In the genomic region with DNA sequence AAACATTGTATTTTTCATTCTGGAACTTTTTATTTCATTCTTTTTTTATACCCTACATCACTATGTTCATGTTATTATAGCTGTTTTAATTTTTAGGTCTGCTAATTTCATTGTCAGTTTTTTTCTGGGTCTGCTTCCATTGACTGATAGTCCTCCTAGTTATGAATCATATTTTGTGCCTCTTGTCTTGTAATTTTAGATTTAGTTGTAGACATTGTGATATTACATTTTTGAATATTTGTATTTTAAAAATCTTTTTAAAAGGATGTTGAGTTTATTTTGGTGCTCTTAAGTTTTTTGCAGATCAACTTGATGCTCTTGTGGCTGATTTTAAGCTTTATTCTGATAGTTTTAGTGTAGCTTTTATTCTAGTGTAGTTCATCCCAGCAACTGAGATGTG, we compare ENCODE assay signal across 28 cellular contexts.
"Had no signal": no experiment of that assay in that cellular context is flagged by ENCODE, and none has a peak within 500 bp of the region (broad histone marks: within the 10 kb centered on the region; RNA-seq: fewer than 3 reads in every experiment).

No MANE protein-coding gene starts in this region.

- ATAC-seq: stimulated activated memory B cell treated with anti-CD40 and anti-IgM and Interleukin-4, amounts not matched to agents 10 μg/mL and 1 μg/mL and 100 μg/mL, for 72 hours; stimulated activated naive CD8-positive, alpha-beta T cell treated with anti-CD3 and anti-CD28 coated beads, Interleukin-15, amount 100 ng/mL, for 72 hours; stimulated activated naive CD8-positive, alpha-beta T cell treated with anti-CD3 and anti-CD28 coated beads, Interleukin-15, Interleukin-2, amounts not matched to agents 100 U/mL and 50 U/mL, for 24 hours; upper lobe of right lung had no signal

- H3K4me1 Mint-ChIP-seq: stimulated activated naive CD8-positive, alpha-beta T cell treated with anti-CD3 and anti-CD28 coated beads, Interleukin-15, amount 100 ng/mL, for 72 hours had no signal

- H3K27ac ChIP-seq: stomach, suprapubic skin, testis, thoracic aorta, thyroid gland, tibial artery, tibial nerve, transverse colon, upper lobe of left lung, upper lobe of right lung, uterus, vagina had no signal

- DNase-seq: stimulated activated CD4-positive, alpha-beta T cell treated with anti-CD3 and anti-CD28 coated beads, Interleukin-2, amount 100 ng/mL, for 48 hours; stimulated activated CD4-positive, alpha-beta T cell treated with anti-CD3 and anti-CD28 coated beads, Interleukin-4, amount 100 ng/mL, for 1 hour; stimulated activated CD4-positive, alpha-beta T cell treated with anti-CD3 and anti-CD28 coated beads, Interleukin-4, amount 100 ng/mL, for 24 hours; stimulated activated CD4-positive, alpha-beta T cell treated with anti-CD3 and anti-CD28 coated beads, Interleukin-4, amount 100 ng/mL, for 4 hours; stimulated activated CD8-positive, alpha-beta memory T cell treated with anti-CD3 and anti-CD28 coated beads, Interleukin-4, amount 100 ng/mL, for 48 hours; stimulated activated naive CD4-positive, alpha-beta T cell; stimulated activated naive CD4-positive, alpha-beta T cell treated with Interleukin-2 at 50 U/mL for 16 hours; stimulated activated naive CD8-positive, alpha-beta T cell treated with anti-CD3 and anti-CD28 coated beads, Interleukin-15, amount 100 ng/mL, for 72 hours; stimulated activated naive CD8-positive, alpha-beta T cell treated with anti-CD3 and anti-CD28 coated beads, Interleukin-15, Interleukin-2, amounts not matched to agents 100 U/mL and 50 U/mL, for 24 hours; stomach; substantia nigra; testis; thyroid gland; tibial artery; transverse colon; trophoblast cell; upper lobe of left lung; upper lobe of right lung; uterus had no signal

- H3K27ac Mint-ChIP-seq: stimulated activated effector memory CD8-positive, alpha-beta T cell treated with anti-CD3 and anti-CD28 coated beads, Interleukin-12 subunit alpha, Interleukin-12 subunit beta, amount 100 ng/mL, for 72 hours; stimulated activated memory B cell treated with anti-CD40 and anti-IgM and Interleukin-4, amounts not matched to agents 10 μg/mL and 1 μg/mL and 100 μg/mL, for 72 hours; stimulated activated naive CD8-positive, alpha-beta T cell treated with anti-CD3 and anti-CD28 coated beads, Interleukin-15, amount 100 ng/mL, for 72 hours; stimulated activated naive CD8-positive, alpha-beta T cell treated with anti-CD3 and anti-CD28 coated beads, Interleukin-15, Interleukin-2, amounts not matched to agents 100 ng/mL and 50 ng/mL, for 24 hours; type B pancreatic cell had no signal

- H3K9me3 ChIP-seq: suprapubic skin, testis, thyroid gland, upper lobe of right lung had no signal

- H3K4me3 Mint-ChIP-seq: stimulated activated effector memory CD8-positive, alpha-beta T cell treated with anti-CD3 and anti-CD28 coated beads, Interleukin-12 subunit alpha, Interleukin-12 subunit beta, amount 100 ng/mL, for 72 hours; stimulated activated memory B cell treated with anti-CD40 and anti-IgM and Interleukin-4, amounts not matched to agents 10 μg/mL and 1 μg/mL and 100 μg/mL, for 72 hours; stimulated activated naive CD8-positive, alpha-beta T cell treated with anti-CD3 and anti-CD28 coated beads, Interleukin-15, amount 100 ng/mL, for 72 hours; stimulated activated naive CD8-positive, alpha-beta T cell treated with anti-CD3 and anti-CD28 coated beads, Interleukin-15, Interleukin-2, amounts not matched to agents 100 ng/mL and 50 ng/mL, for 24 hours; type B pancreatic cell had no signal

- H3K27me3 Mint-ChIP-seq: stimulated activated memory B cell treated with anti-CD40 and anti-IgM and Interleukin-4, amounts not matched to agents 10 μg/mL and 1 μg/mL and 100 μg/mL, for 72 hours; stimulated activated naive CD8-positive, alpha-beta T cell treated with anti-CD3 and anti-CD28 coated beads, Interleukin-15, amount 100 ng/mL, for 72 hours; stimulated activated naive CD8-positive, alpha-beta T cell treated with anti-CD3 and anti-CD28 coated beads, Interleukin-15, Interleukin-2, amounts not matched to agents 100 ng/mL and 50 ng/mL, for 24 hours; type B pancreatic cell had no signal

- H3K4me3 ChIP-seq: stomach, suprapubic skin, testis, thoracic aorta, thyroid gland, tibial artery, tibial nerve, transverse colon, upper lobe of left lung, upper lobe of right lung, uterus, vagina had no signal

- H3K4me1 ChIP-seq: stomach, suprapubic skin, testis, thyroid gland, tibial artery, tibial nerve, transverse colon, upper lobe of left lung, upper lobe of right lung, uterus, vagina had no signal

- FAIRE-seq: urothelium cell line had no signal

- H3K36me3 ChIP-seq: thyroid gland, upper lobe of left lung, uterus, vagina had no signal
